Comparison of ENCODE assay signal across 7 cellular contexts in genomic region chr19:18660051-18660910, GRCh38. TPM values are rescaled to one million over a fixed set of nuclear protein-coding genes. Genes with fewer than 3 reads are reported as not detected.
DNase-seq lines count a peak whose midpoint lies in the region; ATAC-seq and TF ChIP-seq lines count a peak whose summit lies in the region.
"Had no signal": no experiment of that assay in that cellular context is flagged by ENCODE, and none has a peak within 500 bp of the region (broad histone marks: within the 10 kb centered on the region; RNA-seq: fewer than 3 reads in every experiment).

No MANE protein-coding gene starts in this region.

- H3K9me3 ChIP-seq in testis: no peaks in the 10 kb centered on the region

- DNase-seq in RWPE1 (ENCODE audit: low spot score): no peak
- peak; percentile 83 for DNase-seq in Right ventricle myocardium superior
- DNase-seq in testis: no peak
- DNase-seq in middle frontal gyrus (ENCODE audit: extremely low spot score, low spot score): no peak
- DNase-seq in NCI-H345 (lab: John Stamatoyannopoulos, UW): no peak
- DNase-seq: NCI-H524 had no signal

- peak; percentile 64 for ATAC-seq in Right ventricle myocardium superior (ENCODE audit: poor library complexity)
- ATAC-seq in GM18867 (IDR thresholded peaks at IDR 0.05; ENCODE audit: unreplicated experiment): no peak

- intact Hi-C loops in Right ventricle myocardium superior (cut with DNase I) (no loop called here), testis (cut with DNase I; ENCODE audit: low total_unique reads) (no loop called here)

- POLR2A ChIA-PET in RWPE1 (lab: Yijun Ruan, JAX; ENCODE audit: low non-redundant PET): no interaction called here

- H3K4me3 ChIP-seq in testis: no peak overlapping the region

- H3K4me1 ChIP-seq in testis: peaks cover 49% of the 10 kb centered on the region

- TF ChIP-seq CTCF in RWPE1 (conservative IDR thresholded peaks at IDR 0.05; ENCODE audit: low read depth) (no peak), testis (IDR thresholded peaks at IDR 0.05) (no peak)

- H3K27ac ChIP-seq in RWPE1: peak overlapping the region; percentile 14; the same call in 1 of the 2 replicates
- H3K27ac ChIP-seq in testis: peak overlapping the region; percentile 26 to 68

- no peak for TF ChIP-seq POLR2A in testis (IDR thresholded peaks at IDR 0.05)

- WGBS in testis, 2 donors: 70 to 76% methylated on average over 8 to 36 of the region's 37 CpGs

- CTCF ChIA-PET in RWPE1 (lab: Yijun Ruan, JAX): no interaction called here

- no peaks in the 10 kb centered on the region for H3K36me3 ChIP-seq in testis (ENCODE audit: low read depth, missing control alignments)

- no peaks in the 10 kb centered on the region for H3K27me3 ChIP-seq in testis

RNA-seq across cellular contexts. Expression of gene CRTC1, which starts 23.2 kb away (rescaled TPM):
- total RNA-seq in Right ventricle myocardium superior (9.1 TPM), testis (10 to 100 TPM; 28.1 to 32.1 TPM)
- polyA plus RNA-seq in testis (ENCODE audit: insufficient read depth, low read depth, low replicate concordance): 15.6 TPM

RNA-seq across cellular contexts. Expression of gene KLHL26, which starts 23.5 kb away (rescaled TPM):
- total RNA-seq in Right ventricle myocardium superior (4.5 TPM), testis (10 to 100 TPM; 16.5 to 32.3 TPM)
- polyA plus RNA-seq in testis (ENCODE audit: insufficient read depth, low read depth, low replicate concordance): 10.6 TPM

RNA-seq across cellular contexts. Expression of gene TMEM59L, which starts 47.6 kb away (rescaled TPM):
- total RNA-seq in Right ventricle myocardium superior (1.6 TPM), testis (1 to 10 TPM; 4.3 to 7.0 TPM)
- 4.5 TPM for polyA plus RNA-seq in testis (ENCODE audit: insufficient read depth, low read depth, low replicate concordance)

RNA-seq across cellular contexts. Expression of gene CRLF1, which starts 53.7 kb away (rescaled TPM):
- total RNA-seq in Right ventricle myocardium superior (20.6 TPM), testis (1 to 10 TPM; 4.3 to 5.3 TPM)
- polyA plus RNA-seq in testis (ENCODE audit: insufficient read depth, low read depth, low replicate concordance): 8.7 TPM
